Comparison of ENCODE assay signal across 7 cellular contexts in the genomic region with DNA sequence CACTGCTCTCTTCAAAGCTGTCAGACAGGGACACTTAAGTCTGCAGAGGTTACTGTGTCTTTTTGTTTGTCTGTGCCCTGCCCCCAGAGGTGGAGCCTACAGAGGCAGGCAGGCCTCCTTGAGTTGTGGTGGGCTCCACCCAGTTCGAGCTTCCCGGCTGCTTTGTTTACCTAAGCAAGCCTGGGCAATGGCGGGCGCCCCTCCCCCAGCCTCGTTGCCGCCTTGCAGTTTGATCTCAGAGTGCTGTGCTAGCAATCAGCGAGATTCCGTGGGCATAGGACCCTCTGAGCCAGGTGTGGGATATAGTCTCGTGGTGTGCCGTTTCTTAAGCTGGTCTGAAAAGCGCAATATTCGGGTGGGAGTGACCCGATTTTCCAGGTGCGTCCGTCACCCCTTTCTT. TPM values are rescaled to one million over a fixed set of nuclear protein-coding genes. Genes with fewer than 3 reads are reported as not detected.
DNase-seq lines count a peak whose midpoint lies in the region; ATAC-seq and TF ChIP-seq lines count a peak whose summit lies in the region.
"Not testable (repeated sequence)": the region's sequence is repeated elsewhere in the genome, so short reads cannot be mapped to it uniquely, and the experiment has no call there.

No MANE protein-coding gene starts in this region.

- H3K4me1 Mint-ChIP-seq in T-helper 2 cell treated with Interferon-gamma antibody and Interleukin-4, amounts not matched to agents 5 μg/mL and 100 μg/mL, for 36 hours (ENCODE audit: low read depth), result not testable (repeated sequence)

- H3K36me3 ChIP-seq in H7 (replicated peaks; ENCODE audit: control insufficient read depth, insufficient read depth, low read length); brain microvascular endothelial cell (replicated peaks); lower lobe of right lung; sigmoid colon: not testable (repeated sequence)

- not testable (repeated sequence) for H3K9me3 Mint-ChIP-seq in T-helper 2 cell treated with Interferon-gamma antibody and Interleukin-4, amounts not matched to agents 5 μg/mL and 100 μg/mL, for 36 hours

- H3K36me3 Mint-ChIP-seq in T-helper 2 cell treated with Interferon-gamma antibody and Interleukin-4, amounts not matched to agents 5 μg/mL and 100 μg/mL, for 36 hours (ENCODE audit: low read depth), result not testable (repeated sequence)

- not testable (repeated sequence) for H3K27me3 ChIP-seq in H7 (ENCODE audit: control insufficient read depth, insufficient read depth, low read length); brain microvascular endothelial cell (replicated peaks); lower lobe of right lung (ENCODE audit: low read depth); sigmoid colon

- not testable (repeated sequence) for ATAC-seq in lower lobe of right lung

- TF ChIP-seq EP300 in sigmoid colon (IDR thresholded peaks at IDR 0.05), result not testable (repeated sequence)

- in situ Hi-C loops in brain microvascular endothelial cell (cut with HindIII; ENCODE audit: low pct_ligation_motif_present, low sequenced_read_pairs), result not testable (repeated sequence)

- H3K4me3 ChIP-seq in H7 (ENCODE audit: insufficient read depth, low read depth, low read length) (peak overlapping the region; percentile 31), brain microvascular endothelial cell (ENCODE audit: low read depth, low read length) (peak overlapping the region; percentile 42), fibroblast of villous mesenchyme (ENCODE audit: low read depth, low read length) (peak overlapping the region; percentile 38), lower lobe of right lung (peak overlapping the region; percentile 32), sigmoid colon (peak overlapping the region in 3 of 4 donors; percentile 17 to 29 (median 19))

- not testable (repeated sequence) for TF ChIP-seq POLR2A in sigmoid colon (IDR thresholded peaks at IDR 0.05)

- H3K9me3 ChIP-seq in lower lobe of right lung, sigmoid colon: not testable (repeated sequence)

- H3K27ac ChIP-seq in brain microvascular endothelial cell, result not testable (repeated sequence)
- peak overlapping the region; percentile 27 for H3K27ac ChIP-seq in lower lobe of right lung
- peak overlapping the region in 2 of 4 donors; percentile 27 to 47 for H3K27ac ChIP-seq in sigmoid colon

- not testable (repeated sequence) for TF ChIP-seq CTCF in brain microvascular endothelial cell (IDR thresholded peaks at IDR 0.05; ENCODE audit: low read depth, low read length, missing control alignments); fibroblast of villous mesenchyme (IDR thresholded peaks at IDR 0.05; ENCODE audit: insufficient read depth, low read depth, low read length); lower lobe of right lung (IDR thresholded peaks at IDR 0.05); sigmoid colon (IDR thresholded peaks at IDR 0.05)

- peak overlapping the region; percentile 80 for H3K4me3 Mint-ChIP-seq in T-helper 2 cell treated with Interferon-gamma antibody and Interleukin-4, amounts not matched to agents 5 μg/mL and 100 μg/mL, for 36 hours

- DNase-seq in H7; T-helper 2 cell treated with Interferon-gamma antibody and Interleukin-4, amounts not matched to agents 5 μg/mL and 100 μg/mL, for 36 hours (ENCODE audit: low spot score); fibroblast of villous mesenchyme (ENCODE audit: low read depth); lower lobe of right lung; sigmoid colon: not testable (repeated sequence)
- peak; percentile 29 to 35 for DNase-seq in activated T-cell treated with anti-CD3 and anti-CD28 coated beads, Interleukin-2, amount 50 U/mL, for 48 hours
- peak; percentile 12 for DNase-seq in brain microvascular endothelial cell

- not testable (repeated sequence) for H3K27ac Mint-ChIP-seq in T-helper 2 cell treated with Interferon-gamma antibody and Interleukin-4, amounts not matched to agents 5 μg/mL and 100 μg/mL, for 36 hours

- 10 to 22% methylated on average over 9 of the region's 15 CpGs for WGBS in sigmoid colon, 2 donors

- H3K4me1 ChIP-seq in lower lobe of right lung, sigmoid colon: not testable (repeated sequence)

- H3K27me3 Mint-ChIP-seq in T-helper 2 cell treated with Interferon-gamma antibody and Interleukin-4, amounts not matched to agents 5 μg/mL and 100 μg/mL, for 36 hours (ENCODE audit: low read depth), result not testable (repeated sequence)

- intact Hi-C loops in lower lobe of right lung (cut with DNase I); sigmoid colon (cut with DNase I): not testable (repeated sequence)

RNA-seq across cellular contexts. Expression of a gene that starts 36.5 kb away (rescaled TPM):
- total RNA-seq in H7 (2014; rRNA removed; shearing (Covaris generic)), result 7.4 and 9.5 TPM in 2 replicates
- 3.5 and 4.2 TPM in 2 replicates for total RNA-seq in fibroblast of villous mesenchyme
- total RNA-seq in lower lobe of right lung, result 41.2 TPM
- 10 to 100 TPM; 12.5 to 49.6 (median 13.7) TPM for total RNA-seq in sigmoid colon
- 1 to 10 TPM; 1.6 to 4.1 (median 2.4) TPM for polyA plus RNA-seq in sigmoid colon
